26 cellular contexts compared by ENCODE assay signal in genomic region chr10:133174689-133175263, GRCh38. TPM values are rescaled to one million over a fixed set of nuclear protein-coding genes. Genes with fewer than 3 reads are reported as not detected.
"Had no signal": no experiment of that assay in that cellular context is flagged by ENCODE, and none has a peak within 500 bp of the region (broad histone marks: within the 10 kb centered on the region; RNA-seq: fewer than 3 reads in every experiment).

No MANE protein-coding gene starts in this region.

- H3K4me1 ChIP-seq: SJSA1 had no signal

- H3K4me3 ChIP-seq: MG63, SJSA1, SK-N-MC had no signal

- H3K27ac ChIP-seq: HL-60, SJSA1, SK-N-MC had no signal

- H3K36me3 ChIP-seq: MG63, SJSA1 had no signal

- DNase-seq: Karpas-422, KG1, MG63, NCI-H1092, NCI-H1105 treated with DMSO at 0.1 percent for 48 hours, NCI-H1417 treated with DMSO at 0.1 percent for 48 hours, NCI-H146, NCI-H187, NCI-H2029, NCI-H2081 treated with DMSO at 0.1 percent for 48 hours, NCI-H2171, NCI-H226, NCI-H446, NCI-H510A, NCI-H524 treated with DMSO at 0.1 percent for 48 hours, NCI-H69, NCI-H774, RPMI8226, SIG-M5 had no signal

- H3K27me3 ChIP-seq: MG63, SJSA1 had no signal

- H3K9me3 ChIP-seq: MG63 had no signal

- FAIRE-seq: HTR-8/SVneo, RCC 7860 had no signal

RNA-seq across cellular contexts. Expression of gene KNDC1, which starts 14.8 kb away (rescaled TPM):
- total RNA-seq: Right ventricle myocardium superior had no signal

RNA-seq across cellular contexts. Expression of gene UTF1, which starts 55.2 kb away (rescaled TPM):
- total RNA-seq: Right ventricle myocardium superior; SJSA1; T-helper 1 cell treated with Interleukin-12 subunit alpha and Interleukin-12 subunit beta and Interleukin-4 antibody, amounts not matched to agents 30 ng/mL and 1 ng/mL, for 36 hours had no signal
